ENCODE assay signal across 11 cellular contexts in genomic region chr7:73681031-73681430, GRCh38. TPM values are rescaled to one million over a fixed set of nuclear protein-coding genes. Genes with fewer than 3 reads are reported as not detected.
A peak's percentile ranks its signal among the peaks of the same experiment; 100 is the strongest.
DNase-seq lines count a peak whose midpoint lies in the region; ATAC-seq and TF ChIP-seq lines count a peak whose summit lies in the region.
"Had no signal": no experiment of that assay in that cellular context is flagged by ENCODE, and none has a peak within 500 bp of the region (broad histone marks: within the 10 kb centered on the region; RNA-seq: fewer than 3 reads in every experiment).

No MANE protein-coding gene starts in this region.

- peak overlapping the region; percentile 96; the same call in 1 of the 2 replicates for H3K9ac ChIP-seq in PC-3 (ENCODE audit: low read length)

- DNase-seq in ELR (ENCODE audit: low read depth) (peak; percentile 69), PC-3 (peak; percentile 65), dorsolateral prefrontal cortex (no peak), non-pigmented ciliary epithelial cell (ENCODE audit: low read depth) (peak; percentile 36)
- DNase-seq: activated CD4-positive, alpha-beta T cell treated with anti-CD3 and anti-CD28 coated beads for 1 hour; NCI-H774 had no signal

- H3K27me3 ChIP-seq in PC-3 (ENCODE audit: low read length) (no peaks in the 10 kb centered on the region), dorsolateral prefrontal cortex (no peaks in the 10 kb centered on the region)

- POLR2A ChIA-PET in PC-3 (lab: Charles Lee; ENCODE audit: unreplicated experiment), result interaction anchor here (1.0 kb wide), 1 partner anchor 57 kb away, joined by 12 read pairs; the partner anchor contains the start of gene ABHD11

- CTCF ChIA-PET in PC-3 (lab: Charles Lee), result interaction anchor here (0.6 kb wide), 1 partner anchor 17 kb away, joined by 3 read pairs; no protein-coding TSS in a partner anchor

- H3F3A ChIP-seq in PC-3 (ENCODE audit: low read length, unreplicated experiment), result no peaks in the 10 kb centered on the region

- TF ChIP-seq CTCF in PC-3 (conservative IDR thresholded peaks at IDR 0.05; ENCODE audit: low read depth, low read length) (no peak), dorsolateral prefrontal cortex (IDR thresholded peaks at IDR 0.05 in 54 of 56, conservative IDR thresholded peaks at IDR 0.05 in 2 of 56; ENCODE audit: low read depth in 1 of 56, partially characterized antibody in 56 of 56) (no peak)

- no TSS peak for BruUV-seq in PC-3 (replicated peaks; lab: Mats Ljungman, UMichigan)

- H4K20me1 ChIP-seq in PC-3 (ENCODE audit: low read length), result peaks cover 14% of the 10 kb centered on the region

- peaks cover 19% of the 10 kb centered on the region for H3K4me1 ChIP-seq in PC-3 (ENCODE audit: insufficient read depth, low read length)

- intact Hi-C loops in PC-3 (cut with micrococcal nuclease), result loop anchor here (1.0 kb wide), 1 partner anchor 44 kb away; no protein-coding TSS in a partner anchor
- intact Hi-C loops in dorsolateral prefrontal cortex (cut with DNase I), result loop anchor here (5.0 to 10.0 kb wide), 3 partner anchors 36 to 156 kb away; partner anchors contain the start of genes STX1A (in 2 of the 2), ABHD11 (in 1 of the 2) and BAZ1B (in 1 of the 2)

- peaks cover 76% of the 10 kb centered on the region for H3K79me2 ChIP-seq in PC-3 (ENCODE audit: low read length)

- H3K4me2 ChIP-seq in PC-3 (ENCODE audit: low read length), result peak overlapping the region; percentile 96

- H3K4me3 ChIP-seq in PC-3 (ENCODE audit: low read length), result peak overlapping the region; percentile 97
- peak overlapping the region in 39 of 59 donors; percentile 13 to 100 (median 96) for H3K4me3 ChIP-seq in dorsolateral prefrontal cortex

- 0 out of 2 replicates have a peak, but pooled peaks cover 4% of the 10 kb centered on the region for H3K36me3 ChIP-seq in PC-3 (ENCODE audit: low read depth, low read length)

- no peaks in the 10 kb centered on the region for H3K9me3 ChIP-seq in PC-3 (ENCODE audit: low read length)

- H3K27ac ChIP-seq in PC-3 (ENCODE audit: low read length), result no peak overlapping the region
- H3K27ac ChIP-seq in dorsolateral prefrontal cortex, result no peak overlapping the region

- H3K9me2 ChIP-seq in PC-3 (replicated peaks; ENCODE audit: low read length), result no peaks in the 10 kb centered on the region

- ATAC-seq in PC-3 (peak; percentile 61), HG03565 (IDR thresholded peaks at IDR 0.05; ENCODE audit: unreplicated experiment) (no peak), HG03342 (IDR thresholded peaks at IDR 0.05; ENCODE audit: unreplicated experiment) (no peak), GM21381 (IDR thresholded peaks at IDR 0.05; ENCODE audit: unreplicated experiment) (no peak)
- ATAC-seq: left lobe of liver had no signal

- H2AFZ ChIP-seq in PC-3 (ENCODE audit: low read length), result no peak overlapping the region

RNA-seq across cellular contexts. Expression of gene DNAJC30, which starts 2.2 kb away (rescaled TPM):
- total RNA-seq in PC-3 (2014; rRNA removed), result 2.9 and 4.8 TPM in 2 replicates
- total RNA-seq in dorsolateral prefrontal cortex, result 10 to 100 TPM in 119 of 120 experiments, 1 to 10 TPM in 1; 9.5 to 21.4 (median 15.8) TPM

RNA-seq across cellular contexts. Expression of gene BUD23, which starts 2.4 kb away (rescaled TPM):
- total RNA-seq in PC-3 (2014; rRNA removed), result 124 and 138 TPM in 2 replicates
- total RNA-seq in dorsolateral prefrontal cortex, result 10 to 100 TPM; 32.0 to 61.9 (median 46.1) TPM

RNA-seq across cellular contexts. Expression of gene VPS37D, which starts 13.4 kb away (rescaled TPM):
- total RNA-seq in PC-3 (2014; rRNA removed) (6.3 and 7.7 TPM in 2 replicates), dorsolateral prefrontal cortex (10 to 100 TPM in 58 of 120 experiments, 1 to 10 TPM in 62; 5.8 to 17.7 (median 9.9) TPM)

RNA-seq across cellular contexts. Expression of gene STX1A, which starts 38.4 kb away (rescaled TPM):
- total RNA-seq in PC-3 (2014; rRNA removed) (145 and 163 TPM in 2 replicates), dorsolateral prefrontal cortex (100 to 1,000 TPM in 114 of 120 experiments, 10 to 100 TPM in 6; 59.6 to 264 (median 153) TPM)

RNA-seq across cellular contexts. Expression of gene MLXIPL, which starts 56.7 kb away (rescaled TPM):
- total RNA-seq in PC-3 (2014; rRNA removed) (4.7 and 6.9 TPM in 2 replicates), dorsolateral prefrontal cortex (10 to 100 TPM; 17.3 to 77.2 (median 37.6) TPM)
- total RNA-seq: dermis microvascular lymphatic vessel endothelial cell had no signal

Comparison
In these comparisons a context has a peak if more than half of its experiments do, and no peak if none do; other contexts are left out.
1. DNase-seq: peak in ELR (single experiment), PC-3 (single experiment) and non-pigmented ciliary epithelial cell (single experiment); none in dorsolateral prefrontal cortex (0 of 10).